8 cellular contexts compared by ENCODE assay signal in genomic region chr5:142145106-142145900, GRCh38. TPM values are rescaled to one million over a fixed set of nuclear protein-coding genes. Genes with fewer than 3 reads are reported as not detected.
A peak's percentile ranks its signal among the peaks of the same experiment; 100 is the strongest.
DNase-seq lines count a peak whose midpoint lies in the region; ATAC-seq and TF ChIP-seq lines count a peak whose summit lies in the region.

No MANE protein-coding gene starts in this region.

- H3K27ac Mint-ChIP-seq in natural killer cell treated with Interleukin-12 subunit alpha and Interleukin-12 subunit beta and Interleukin-15 and Interleukin-18, amount 100 ng/mL, for 72 hours: no peak overlapping the region

- WGBS in esophagus muscularis mucosa: 83% methylated on average over 4 of the region's 4 CpGs

- POLR2A ChIA-PET in AG04450 (lab: Yijun Ruan, JAX): no interaction called here

- H3K4me1 ChIP-seq in esophagus muscularis mucosa: peaks cover 0 to 7% (median 2%) of the 10 kb centered on the region in 4 donors

- no peaks in the 10 kb centered on the region for H3K27me3 Mint-ChIP-seq in natural killer cell treated with Interleukin-12 subunit alpha and Interleukin-12 subunit beta and Interleukin-15 and Interleukin-18, amount 100 ng/mL, for 72 hours

- ATAC-seq in GM18511 (IDR thresholded peaks at IDR 0.05; ENCODE audit: unreplicated experiment) (peak; percentile 81), HG03159 (IDR thresholded peaks at IDR 0.05; ENCODE audit: unreplicated experiment) (peak; percentile 92)
- peak; percentile 68 to 73 for ATAC-seq in natural killer cell treated with Interleukin-12 subunit alpha and Interleukin-12 subunit beta and Interleukin-15 and Interleukin-18, amount 100 ng/mL, for 72 hours

- peak; percentile 16 for DNase-seq in AG04450 (ENCODE audit: low read depth, low spot score)
- DNase-seq in NOMO-1 (lab: John Stamatoyannopoulos, UW; ENCODE audit: unreplicated experiment in 2 of 2): peak; percentile 36 to 63
- peak; percentile 29 for DNase-seq in activated CD8-positive, alpha-beta memory T cell treated with anti-CD3 and anti-CD28 coated beads, Interleukin-2, amount 50 U/mL, for 1 hour (ENCODE audit: extremely low read depth)
- DNase-seq in esophagus muscularis mucosa (ENCODE audit: extremely low spot score): no peak
- peak; percentile 63 for DNase-seq in natural killer cell treated with Interleukin-12 subunit alpha and Interleukin-12 subunit beta and Interleukin-15 and Interleukin-18, amount 100 ng/mL, for 72 hours (ENCODE audit: low spot score)
- DNase-seq in superior temporal gyrus (ENCODE audit: extremely low spot score): peak; percentile 82

- H3K27me3 ChIP-seq in AG04450 (ENCODE audit: control insufficient read depth, insufficient read depth, low read length) (no peaks in the 10 kb centered on the region), esophagus muscularis mucosa (no peaks in the 10 kb centered on the region)

- TF ChIP-seq EP300 in esophagus muscularis mucosa (IDR thresholded peaks at IDR 0.05): no peak

- no peak overlapping the region for H3K4me3 Mint-ChIP-seq in natural killer cell treated with Interleukin-12 subunit alpha and Interleukin-12 subunit beta and Interleukin-15 and Interleukin-18, amount 100 ng/mL, for 72 hours

- H3K4me3 ChIP-seq in AG04450 (ENCODE audit: low read depth, low read length) (no peak overlapping the region), esophagus muscularis mucosa (no peak overlapping the region)

- no peak overlapping the region for H3K27ac ChIP-seq in AG04450 (ENCODE audit: low read depth, low read length)
- peak overlapping the region in 1 of 4 donors; percentile 15 for H3K27ac ChIP-seq in esophagus muscularis mucosa (replicated peaks in 1 of 4)

- no peaks in the 10 kb centered on the region for H3K4me1 Mint-ChIP-seq in natural killer cell treated with Interleukin-12 subunit alpha and Interleukin-12 subunit beta and Interleukin-15 and Interleukin-18, amount 100 ng/mL, for 72 hours (ENCODE audit: low read depth in 2 of 2)

- TF ChIP-seq CTCF in AG04450 (IDR thresholded peaks at IDR 0.05; ENCODE audit: low read depth, low read length): peak; percentile 81
- TF ChIP-seq CTCF in esophagus muscularis mucosa (IDR thresholded peaks at IDR 0.05): peak; percentile 57 to 73 (median 60)

- H3K36me3 Mint-ChIP-seq in natural killer cell treated with Interleukin-12 subunit alpha and Interleukin-12 subunit beta and Interleukin-15 and Interleukin-18, amount 100 ng/mL, for 72 hours: peaks cover 8% of the 10 kb centered on the region

- intact Hi-C loops in esophagus muscularis mucosa (cut with DNase I): loop anchor here (5.0 to 10.0 kb wide), 2 partner anchors 153 to 451 kb away; no protein-coding TSS in a partner anchor

- H3K9me3 ChIP-seq in AG04450 (ENCODE audit: control insufficient read depth, insufficient read depth, low read length) (no peaks in the 10 kb centered on the region), esophagus muscularis mucosa (no peaks in the 10 kb centered on the region)

- no peaks in the 10 kb centered on the region for H3K9me3 Mint-ChIP-seq in natural killer cell treated with Interleukin-12 subunit alpha and Interleukin-12 subunit beta and Interleukin-15 and Interleukin-18, amount 100 ng/mL, for 72 hours

- CTCF ChIA-PET in AG04450 (lab: Charles Lee): interaction anchor here (0.6 to 7.3 kb wide), 31 partner anchors 9 to 510 kb away, joined by 3 to 165 read pairs (median 4); partner anchors contain the start of genes GNPDA1 and RNF14

- peaks cover 13 to 88% (median 57%) of the 10 kb centered on the region in 4 donors for H3K36me3 ChIP-seq in esophagus muscularis mucosa

- TF ChIP-seq POLR2A in esophagus muscularis mucosa (IDR thresholded peaks at IDR 0.05; ENCODE audit: low read depth): no peak

RNA-seq across cellular contexts. Expression of gene NDFIP1, which starts 36.7 kb away (rescaled TPM):
- polyA plus RNA-seq in AG04450 (2011; rRNA removed): 23.2 and 31.9 TPM in 2 replicates
- 9.4 and 17.5 TPM in 2 replicates for polyA minus RNA-seq in AG04450 (2011; rRNA and poly(A)+ RNA removed)
- total RNA-seq in esophagus muscularis mucosa: 100 to 1,000 TPM in 2 of 4 donors, 10 to 100 TPM in 2; 57.8 to 169 (median 101) TPM
- 10 to 100 TPM; 24.2 to 24.4 TPM for total RNA-seq in natural killer cell treated with Interleukin-12 subunit alpha and Interleukin-12 subunit beta and Interleukin-15 and Interleukin-18, amount 100 ng/mL, for 72 hours
